In the genomic region with DNA sequence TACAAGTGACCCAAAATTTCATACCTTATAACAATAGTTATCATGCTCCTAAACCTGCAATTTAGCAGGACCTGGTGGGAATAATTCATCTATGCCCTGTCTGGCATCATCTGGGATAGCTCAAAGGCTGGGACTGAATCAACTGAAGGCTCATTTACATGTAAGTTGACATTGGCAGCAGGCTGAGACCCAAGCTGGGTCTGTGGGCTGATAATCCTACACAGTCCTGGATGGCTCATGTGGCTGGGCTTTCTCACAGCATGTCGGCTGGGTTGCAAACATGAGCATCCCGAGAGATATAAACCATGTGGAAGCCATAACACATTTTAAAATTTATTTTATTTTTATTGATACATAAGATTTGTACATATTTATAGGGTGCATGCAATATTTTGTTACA, we compare ENCODE assay signal across 34 cellular contexts. TPM values are rescaled to one million over a fixed set of nuclear protein-coding genes. Genes with fewer than 3 reads are reported as not detected.
"Had no signal": no experiment of that assay in that cellular context is flagged by ENCODE, and none has a peak within 500 bp of the region (broad histone marks: within the 10 kb centered on the region; RNA-seq: fewer than 3 reads in every experiment).

No MANE protein-coding gene starts in this region.

- FAIRE-seq: colon, kidney, TTC549 had no signal

- DNase-seq: activated CD4-positive, alpha-beta memory T cell treated with anti-CD3 and anti-CD28 coated beads for 36 hours; activated CD4-positive, alpha-beta T cell treated with anti-CD3 and anti-CD28 coated beads for 48 hours; activated CD8-positive, alpha-beta memory T cell treated with anti-CD3 and anti-CD28 coated beads, Interleukin-2, amount 50 U/mL, for 4 hours; activated effector memory CD4-positive, alpha-beta T cell treated with anti-CD3 and anti-CD28 coated beads, Interleukin-2, amount 50 U/mL, for 16 hours; activated naive CD4-positive, alpha-beta T cell treated with anti-CD3 and anti-CD28 coated beads for 36 hours; activated naive CD8-positive, alpha-beta T cell treated with anti-CD3 and anti-CD28 coated beads for 36 hours; activated T-cell treated with anti-CD3 and anti-CD28 coated beads, Interleukin-2, amount 50 U/mL, for 1 hour; adrenal gland; aorta; effector CD4-positive, alpha-beta T cell; hippocampal formation; kidney; left colon; naive thymus-derived CD8-positive, alpha-beta T cell; occipital lobe; stimulated activated CD4-positive, alpha-beta T cell treated with anti-CD3 and anti-CD28 coated beads, Interleukin-15, amount 100 ng/mL, for 24 hours; stimulated activated CD4-positive, alpha-beta T cell treated with anti-CD3 and anti-CD28 coated beads, Interleukin-2, amount 100 ng/mL, for 24 hours; stimulated activated naive B cell treated with anti-CD40 and anti-IgM and Interleukin-4, amounts not matched to agents 10 μg/mL and 1 μg/mL and 100 μg/mL, for 72 hours; T-helper 9 cell; tibial artery; WERI-Rb-1 had no signal

- H3K36me3 ChIP-seq: adrenal gland, breast epithelium, gastroesophageal sphincter, right atrium auricular region, suprapubic skin, tibial artery, WERI-Rb-1 had no signal

- H3K27me3 ChIP-seq: adrenal gland, breast epithelium, right atrium auricular region, suprapubic skin had no signal

- H3K9me3 ChIP-seq: adrenal gland, breast epithelium, gastroesophageal sphincter, right atrium auricular region, suprapubic skin, tibial artery had no signal

- H3K4me1 ChIP-seq: adrenal gland, breast epithelium, gastroesophageal sphincter, right atrium auricular region, tibial artery had no signal

- H3K27ac ChIP-seq: adrenal gland, breast epithelium, gastroesophageal sphincter, right atrium auricular region, suprapubic skin, tibial artery, WERI-Rb-1 had no signal

- H3K4me3 ChIP-seq: adrenal gland, breast epithelium, gastroesophageal sphincter, right atrium auricular region, suprapubic skin, tibial artery had no signal

RNA-seq across cellular contexts. Expression of a gene that starts 19.5 kb away (rescaled TPM):
- total RNA-seq: activated CD4-positive, alpha-beta memory T cell treated with anti-CD3 and anti-CD28 coated beads for 36 hours; activated CD8-positive, alpha-beta memory T cell treated with anti-CD3 and anti-CD28 coated beads for 36 hours; activated naive CD4-positive, alpha-beta T cell treated with anti-CD3 and anti-CD28 coated beads for 36 hours; activated naive CD8-positive, alpha-beta T cell treated with anti-CD3 and anti-CD28 coated beads for 36 hours; activated T-helper 1 cell treated with anti-CD3 and anti-CD28 coated beads, Interleukin-12 subunit alpha, Interleukin-12 subunit beta, Interleukin-2, Interleukin-4 antibody, amounts not matched to agents 30 ng/mL and 10 ng/mL and 1 ng/mL, durations not matched to agents 14 hours and 24 hours and 36 hours; adrenal gland; dermis blood vessel endothelial cell; naive thymus-derived CD8-positive, alpha-beta T cell; neural crest cell; occipital lobe; pulmonary artery endothelial cell; right atrium auricular region had no signal
- polyA plus RNA-seq: aorta; liver; mammary epithelial cell; naive thymus-derived CD8-positive, alpha-beta T cell had no signal
